ENCODE assay signal across 8 cellular contexts in the genomic region with DNA sequence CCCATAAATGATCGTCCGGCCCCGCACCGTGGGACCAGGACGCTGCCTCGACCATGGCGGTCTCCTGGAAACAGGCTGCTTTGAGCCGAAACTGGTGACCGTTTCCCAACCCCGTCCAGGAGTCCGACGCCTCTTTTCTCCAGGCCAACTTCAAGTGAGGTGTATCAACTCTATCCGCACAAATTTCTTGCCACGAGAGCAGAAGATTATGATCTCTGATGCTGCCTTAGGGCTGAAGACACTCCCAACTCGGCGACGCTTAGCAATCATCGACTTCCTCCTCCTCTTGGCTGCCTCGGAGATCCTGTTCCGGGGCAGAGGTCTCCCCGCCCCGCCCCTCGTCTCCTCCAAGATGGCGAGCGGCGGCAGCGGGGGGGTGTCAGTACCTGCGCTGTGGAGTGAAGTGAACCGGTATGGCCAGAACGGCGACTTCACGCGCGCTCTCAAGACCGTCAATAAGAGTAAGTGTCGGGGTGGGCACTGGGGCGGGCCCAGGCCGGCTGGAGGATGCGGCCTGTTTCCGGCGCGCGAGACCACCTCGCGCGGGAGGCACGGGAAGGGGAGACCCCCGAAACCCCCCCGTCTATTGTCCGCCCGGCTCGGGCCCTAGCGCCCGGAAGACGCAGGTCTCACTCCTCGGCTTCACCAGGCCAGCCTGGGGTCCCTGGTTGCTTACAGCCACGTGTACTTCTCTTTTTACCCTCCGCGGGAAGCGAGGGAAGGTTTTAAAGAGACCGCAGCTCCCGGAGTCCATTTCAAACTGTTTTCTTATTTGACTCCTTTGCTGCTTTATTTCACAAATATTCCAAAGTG. TPM values are rescaled to one million over a fixed set of nuclear protein-coding genes. Genes with fewer than 3 reads are reported as not detected.
DNase-seq lines count a peak whose midpoint lies in the region; ATAC-seq and TF ChIP-seq lines count a peak whose summit lies in the region.

A gene with protein sequence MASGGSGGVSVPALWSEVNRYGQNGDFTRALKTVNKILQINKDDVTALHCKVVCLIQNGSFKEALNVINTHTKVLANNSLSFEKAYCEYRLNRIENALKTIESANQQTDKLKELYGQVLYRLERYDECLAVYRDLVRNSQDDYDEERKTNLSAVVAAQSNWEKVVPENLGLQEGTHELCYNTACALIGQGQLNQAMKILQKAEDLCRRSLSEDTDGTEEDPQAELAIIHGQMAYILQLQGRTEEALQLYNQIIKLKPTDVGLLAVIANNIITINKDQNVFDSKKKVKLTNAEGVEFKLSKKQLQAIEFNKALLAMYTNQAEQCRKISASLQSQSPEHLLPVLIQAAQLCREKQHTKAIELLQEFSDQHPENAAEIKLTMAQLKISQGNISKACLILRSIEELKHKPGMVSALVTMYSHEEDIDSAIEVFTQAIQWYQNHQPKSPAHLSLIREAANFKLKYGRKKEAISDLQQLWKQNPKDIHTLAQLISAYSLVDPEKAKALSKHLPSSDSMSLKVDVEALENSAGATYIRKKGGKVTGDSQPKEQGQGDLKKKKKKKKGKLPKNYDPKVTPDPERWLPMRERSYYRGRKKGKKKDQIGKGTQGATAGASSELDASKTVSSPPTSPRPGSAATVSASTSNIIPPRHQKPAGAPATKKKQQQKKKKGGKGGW (plus strand): TSS at position 334 of the 813 bp plus-strand sequence. CDS start 19 bp downstream, at position 353.

- peak; percentile 96 for ATAC-seq in HG02642 (IDR thresholded peaks at IDR 0.05; ENCODE audit: poor library complexity, unreplicated experiment)
- ATAC-seq in activated naive CD8-positive, alpha-beta T cell treated with anti-CD3 and anti-CD28 coated beads, Interleukin-2, amount 50 U/mL, for 24 hours: peak; percentile 87
- peak; percentile 99 for ATAC-seq in Right ventricle myocardium superior (ENCODE audit: poor library complexity)

- peak within 1 kb of the TSS; percentile 100 for H3K4me3 Mint-ChIP-seq in activated naive CD8-positive, alpha-beta T cell treated with anti-CD3 and anti-CD28 coated beads, Interleukin-2, amount 50 U/mL, for 24 hours

- intact Hi-C loops in Right ventricle myocardium superior (cut with DNase I): no loop called here

- H3K4me1 Mint-ChIP-seq in activated naive CD8-positive, alpha-beta T cell treated with anti-CD3 and anti-CD28 coated beads, Interleukin-2, amount 50 U/mL, for 24 hours: peaks cover 52% of the 10 kb centered on the region

- DNase-seq in NCI-H1105 treated with DMSO at 0.1 percent for 48 hours (lab: John Stamatoyannopoulos, UW): peak; percentile 56
- peak; percentile 46 to 74 for DNase-seq in SW 1271 (lab: John Stamatoyannopoulos, UW)
- DNase-seq in activated naive CD8-positive, alpha-beta T cell treated with anti-CD3 and anti-CD28 coated beads, Interleukin-2, amount 50 U/mL, for 24 hours: peak; percentile 88
- DNase-seq in Right ventricle myocardium superior: peak; percentile 93
- DNase-seq in tibial nerve (ENCODE audit: low spot score in 2 of 2): peak; percentile 76 to 84

- H3K36me3 ChIP-seq in parathyroid adenoma (ENCODE audit: control insufficient read depth, insufficient read depth, low read length) (no peaks in the 10 kb centered on the region), tibial nerve (peaks cover 0 to 35% (median 4%) of the 10 kb centered on the region in 3 donors)

- TF ChIP-seq POLR2A in GM10847 (IDR thresholded peaks at IDR 0.05; ENCODE audit: extremely low read depth, insufficient read length) (peak; percentile 85), tibial nerve (IDR thresholded peaks at IDR 0.05) (peak; percentile 44 to 63)

- H3K36me3 Mint-ChIP-seq in activated naive CD8-positive, alpha-beta T cell treated with anti-CD3 and anti-CD28 coated beads, Interleukin-2, amount 50 U/mL, for 24 hours (ENCODE audit: low read depth): peaks cover 58% of the 10 kb centered on the region

- H3K27me3 Mint-ChIP-seq in activated naive CD8-positive, alpha-beta T cell treated with anti-CD3 and anti-CD28 coated beads, Interleukin-2, amount 50 U/mL, for 24 hours: no peaks in the 10 kb centered on the region

- no peak for TF ChIP-seq CTCF in parathyroid adenoma (IDR thresholded peaks at IDR 0.05)
- no peak for TF ChIP-seq CTCF in tibial nerve (IDR thresholded peaks at IDR 0.05)

- peak within 1 kb of the TSS; percentile 1 for H3K9ac ChIP-seq in parathyroid adenoma

- H3K4me3 ChIP-seq in parathyroid adenoma (ENCODE audit: low read depth, low read length) (peak within 1 kb of the TSS; percentile 79), tibial nerve (peak within 1 kb of the TSS; percentile 95 to 100 (median 99))

- H3K27ac Mint-ChIP-seq in activated naive CD8-positive, alpha-beta T cell treated with anti-CD3 and anti-CD28 coated beads, Interleukin-2, amount 50 U/mL, for 24 hours: peak within 1 kb of the TSS; percentile 100

- peak within 1 kb of the TSS; percentile 74 for H3K4me2 ChIP-seq in parathyroid adenoma (ENCODE audit: low read length)

- 1% methylated on average over 42 to 51 of the region's 62 CpGs for WGBS in tibial nerve, 2 donors

- no peaks in the 10 kb centered on the region for H3K27me3 ChIP-seq in parathyroid adenoma (ENCODE audit: control insufficient read depth, insufficient read depth, low read length)
- H3K27me3 ChIP-seq in tibial nerve: no peaks in the 10 kb centered on the region

- TF ChIP-seq EP300 in tibial nerve (IDR thresholded peaks at IDR 0.05): peak in 1 of 2 donors; percentile 92

- H3K4me1 ChIP-seq in parathyroid adenoma: peaks cover 5% of the 10 kb centered on the region
- H3K4me1 ChIP-seq in tibial nerve: peaks cover 0 to 42% (median 24%) of the 10 kb centered on the region in 4 donors

- H2AFZ ChIP-seq in parathyroid adenoma: peak within 1 kb of the TSS; percentile 92

- peak within 1 kb of the TSS; percentile 91 for H3K27ac ChIP-seq in parathyroid adenoma
- H3K27ac ChIP-seq in tibial nerve: peak within 1 kb of the TSS; percentile 71 to 95 (median 90)

- no peaks in the 10 kb centered on the region for H3K9me3 Mint-ChIP-seq in activated naive CD8-positive, alpha-beta T cell treated with anti-CD3 and anti-CD28 coated beads, Interleukin-2, amount 50 U/mL, for 24 hours

- no peaks in the 10 kb centered on the region for H3K9me3 ChIP-seq in parathyroid adenoma (ENCODE audit: control insufficient read depth, low read length)
- no peaks in the 10 kb centered on the region for H3K9me3 ChIP-seq in tibial nerve

- H3K79me2 ChIP-seq in parathyroid adenoma: peaks cover 4% of the 10 kb centered on the region

RNA-seq across cellular contexts. Expression of the gene that starts here (rescaled TPM):
- 30.5 TPM for total RNA-seq in Right ventricle myocardium superior
- 10 to 100 TPM; 37.7 to 66.6 (median 60.0) TPM for total RNA-seq in tibial nerve

Comparison
In these comparisons a context has a peak if more than half of its experiments do, and no peak if none do; other contexts are left out.
1. Peak in every context shown above with its lines: DNase-seq, ATAC-seq, H3K4me3 ChIP-seq and H3K27ac ChIP-seq.